Comparison of ENCODE assay signal across 15 cellular contexts in genomic region chr14:77268989-77269595, GRCh38. TPM values are rescaled to one million over a fixed set of nuclear protein-coding genes. Genes with fewer than 3 reads are reported as not detected.
DNase-seq lines count a peak whose midpoint lies in the region; FAIRE-seq and TF ChIP-seq lines count a peak whose summit lies in the region.
"Had no signal": no experiment of that assay in that cellular context is flagged by ENCODE, and none has a peak within 500 bp of the region (broad histone marks: within the 10 kb centered on the region; RNA-seq: fewer than 3 reads in every experiment).

No MANE protein-coding gene starts in this region.

- H3K4me3 Mint-ChIP-seq in chondrocyte (ENCODE audit: unreplicated experiment), result no peak overlapping the region
- H3K4me3 Mint-ChIP-seq: CD8-positive, alpha-beta memory T cell had no signal

- TF ChIP-seq CTCF in chondrocyte (IDR thresholded peaks at IDR 0.05), result no peak

- DNase-seq in NCI-H2107 treated with DMSO at 0.1 percent for 48 hours (lab: John Stamatoyannopoulos, UW; ENCODE audit: unreplicated experiment) (peak; percentile 37), NCI-H2107 (lab: John Stamatoyannopoulos, UW) (no peak), NCI-H524 (lab: John Stamatoyannopoulos, UW) (peak; percentile 78 to 84), chondrocyte (ENCODE audit: low spot score) (peak; percentile 89), urothelium cell line (ENCODE audit: low spot score) (no peak), ecto neural progenitor cell (ENCODE audit: low spot score) (no peak), COLO829 (ENCODE audit: low spot score) (no peak), GM19238 (ENCODE audit: insufficient read length, low spot score) (no peak)
- DNase-seq: 8988T; activated T-cell treated with anti-CD3 and anti-CD28 coated beads, Interleukin-2, amount 50 U/mL, for 1 hour; CD8-positive, alpha-beta memory T cell; NCI-H1092 had no signal

- peaks cover 6% of the 10 kb centered on the region for H3K4me1 Mint-ChIP-seq in chondrocyte (ENCODE audit: low read depth)

- peaks cover 8% of the 10 kb centered on the region for H3K36me3 Mint-ChIP-seq in chondrocyte (ENCODE audit: low read depth)

- H3K9me3 Mint-ChIP-seq in chondrocyte (ENCODE audit: low read depth), result peaks cover 5% of the 10 kb centered on the region

- no peak overlapping the region for H3K27ac Mint-ChIP-seq in chondrocyte (ENCODE audit: unreplicated experiment)

- FAIRE-seq in urothelium cell line (lab: Jason Lieb, UNC), result peak; percentile 9

- peaks cover 34% of the 10 kb centered on the region for H3K27me3 Mint-ChIP-seq in chondrocyte (ENCODE audit: low read depth)

RNA-seq across cellular contexts. Expression of gene NGB, which starts 1.9 kb away (rescaled TPM):
- not detected in 3 replicates for total RNA-seq in chondrocyte
- total RNA-seq: CD8-positive, alpha-beta memory T cell; lung microvascular endothelial cell; skeletal muscle tissue; subcutaneous adipose tissue had no signal

RNA-seq across cellular contexts. Expression of gene POMT2, which starts 51.6 kb away (rescaled TPM):
- 30.1 to 45.1 TPM (median 34.7 TPM) in 3 replicates for total RNA-seq in chondrocyte

RNA-seq across cellular contexts. Expression of gene GSTZ1, which starts 51.7 kb away (rescaled TPM):
- 9.8 to 14.1 TPM (median 12.5 TPM) in 3 replicates for total RNA-seq in chondrocyte

Comparison
In these comparisons a context has a peak if more than half of its experiments do, and no peak if none do; other contexts are left out.
1. DNase-seq: peak in NCI-H2107 treated with DMSO at 0.1 percent for 48 hours (single experiment), NCI-H524 (2 of 2) and chondrocyte (single experiment); none in NCI-H2107 (single experiment), urothelium cell line (single experiment), ecto neural progenitor cell (single experiment), COLO829 (single experiment) and GM19238 (single experiment).